Comparison of ENCODE assay signal across 2 cellular contexts in genomic region chr6:12584631-12585405, GRCh38.
A peak's percentile ranks its signal among the peaks of the same experiment; 100 is the strongest.
TF ChIP-seq lines count a peak whose summit lies in the region.

No MANE protein-coding gene starts in this region.

TF ChIP-seq in GM23338, 12 proteins besides CTCF, POLR2A, EP300 and RAD21:
- TF ChIP-seq, protein P1, sequence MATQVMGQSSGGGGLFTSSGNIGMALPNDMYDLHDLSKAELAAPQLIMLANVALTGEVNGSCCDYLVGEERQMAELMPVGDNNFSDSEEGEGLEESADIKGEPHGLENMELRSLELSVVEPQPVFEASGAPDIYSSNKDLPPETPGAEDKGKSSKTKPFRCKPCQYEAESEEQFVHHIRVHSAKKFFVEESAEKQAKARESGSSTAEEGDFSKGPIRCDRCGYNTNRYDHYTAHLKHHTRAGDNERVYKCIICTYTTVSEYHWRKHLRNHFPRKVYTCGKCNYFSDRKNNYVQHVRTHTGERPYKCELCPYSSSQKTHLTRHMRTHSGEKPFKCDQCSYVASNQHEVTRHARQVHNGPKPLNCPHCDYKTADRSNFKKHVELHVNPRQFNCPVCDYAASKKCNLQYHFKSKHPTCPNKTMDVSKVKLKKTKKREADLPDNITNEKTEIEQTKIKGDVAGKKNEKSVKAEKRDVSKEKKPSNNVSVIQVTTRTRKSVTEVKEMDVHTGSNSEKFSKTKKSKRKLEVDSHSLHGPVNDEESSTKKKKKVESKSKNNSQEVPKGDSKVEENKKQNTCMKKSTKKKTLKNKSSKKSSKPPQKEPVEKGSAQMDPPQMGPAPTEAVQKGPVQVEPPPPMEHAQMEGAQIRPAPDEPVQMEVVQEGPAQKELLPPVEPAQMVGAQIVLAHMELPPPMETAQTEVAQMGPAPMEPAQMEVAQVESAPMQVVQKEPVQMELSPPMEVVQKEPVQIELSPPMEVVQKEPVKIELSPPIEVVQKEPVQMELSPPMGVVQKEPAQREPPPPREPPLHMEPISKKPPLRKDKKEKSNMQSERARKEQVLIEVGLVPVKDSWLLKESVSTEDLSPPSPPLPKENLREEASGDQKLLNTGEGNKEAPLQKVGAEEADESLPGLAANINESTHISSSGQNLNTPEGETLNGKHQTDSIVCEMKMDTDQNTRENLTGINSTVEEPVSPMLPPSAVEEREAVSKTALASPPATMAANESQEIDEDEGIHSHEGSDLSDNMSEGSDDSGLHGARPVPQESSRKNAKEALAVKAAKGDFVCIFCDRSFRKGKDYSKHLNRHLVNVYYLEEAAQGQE (IDR thresholded peaks at IDR 0.05; ENCODE audit: unreplicated experiment), result no peak
- TF ChIP-seq ZNF114 (CRISPR knock-in tag; IDR thresholded peaks at IDR 0.05), result no peak
- TF ChIP-seq STAT1 (IDR thresholded peaks at IDR 0.05; ENCODE audit: unreplicated experiment), result no peak

TF ChIP-seq in endothelial cell of umbilical vein, 7 proteins besides CTCF, POLR2A, EP300 and RAD21:
- peak; percentile 36 for TF ChIP-seq FOS (IDR thresholded peaks at IDR 0.05; ENCODE audit: borderline replicate concordance, insufficient read depth, low read length)
- TF ChIP-seq EZH2 (IDR thresholded peaks at IDR 0.05; ENCODE audit: borderline replicate concordance, low read depth, low read length, severe bottlenecking), result no peak
- TF ChIP-seq GATA2 (IDR thresholded peaks at IDR 0.05; ENCODE audit: insufficient read depth, insufficient read length, low read depth, low read length), result peak; percentile 90
- no peak for TF ChIP-seq MYC (IDR thresholded peaks at IDR 0.05; ENCODE audit: low read depth, low read length)
- TF ChIP-seq, protein P2, sequence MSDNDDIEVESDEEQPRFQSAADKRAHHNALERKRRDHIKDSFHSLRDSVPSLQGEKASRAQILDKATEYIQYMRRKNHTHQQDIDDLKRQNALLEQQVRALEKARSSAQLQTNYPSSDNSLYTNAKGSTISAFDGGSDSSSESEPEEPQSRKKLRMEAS (IDR thresholded peaks at IDR 0.05; ENCODE audit: insufficient read depth, insufficient read length), result no peak
- peak; percentile 78 for TF ChIP-seq JUN (IDR thresholded peaks at IDR 0.05; ENCODE audit: borderline replicate concordance, insufficient read depth, insufficient read length, low read depth)
- TF ChIP-seq POLR2AphosphoS5 (IDR thresholded peaks at IDR 0.05; ENCODE audit: insufficient read depth, low read depth, low read length), result peak; percentile 96
TF ChIP-seq in endothelial cell of umbilical vein: peak in this region for 4.
